9 cellular contexts compared by ENCODE assay signal in the genomic region with DNA sequence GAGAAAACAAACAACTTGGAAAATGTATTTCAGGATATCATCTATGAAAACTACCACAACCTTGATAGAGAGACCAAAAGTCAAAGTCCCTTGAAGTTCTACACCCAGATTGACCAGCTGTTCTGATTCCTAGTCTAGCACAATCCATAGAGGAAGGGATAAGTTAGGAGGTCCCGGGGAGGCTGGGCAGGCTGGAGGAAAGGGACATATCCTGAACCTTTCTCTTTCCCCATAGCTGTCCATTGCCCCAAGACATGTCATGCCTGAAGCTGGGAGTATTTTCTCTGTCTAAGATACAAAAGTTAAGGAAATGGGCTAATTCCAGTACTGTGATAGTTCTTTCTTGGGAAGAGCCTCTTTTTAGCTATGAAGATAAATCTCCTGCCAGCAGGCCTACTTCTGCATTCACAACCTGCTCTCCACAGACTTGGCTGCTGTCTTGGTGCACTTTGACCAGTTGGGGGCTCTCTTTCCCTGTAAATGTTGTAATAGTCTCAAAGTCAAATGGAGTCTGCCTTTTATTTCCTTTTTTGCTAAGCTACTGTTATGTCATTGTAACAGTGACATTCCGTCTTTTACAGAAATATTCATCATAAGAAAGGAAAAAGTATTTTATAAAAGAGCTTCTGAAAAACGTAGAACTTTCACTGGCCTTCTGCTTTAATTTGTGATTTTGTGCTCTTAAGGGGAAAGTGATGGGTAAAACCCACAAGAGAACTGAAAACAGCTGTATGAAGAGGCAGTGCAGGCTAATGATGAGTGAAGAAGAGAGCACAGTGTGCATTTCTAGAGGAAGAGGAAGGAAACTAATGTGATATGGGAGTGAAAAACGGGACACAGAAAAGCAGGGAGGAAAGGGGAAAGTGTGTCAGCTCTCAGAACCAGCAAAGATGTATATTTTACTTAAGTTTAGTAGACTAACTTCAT. TPM values are rescaled to one million over a fixed set of nuclear protein-coding genes. Genes with fewer than 3 reads are reported as not detected.
A peak's percentile ranks its signal among the peaks of the same experiment; 100 is the strongest.
DNase-seq lines count a peak whose midpoint lies in the region; ATAC-seq, FAIRE-seq and TF ChIP-seq lines count a peak whose summit lies in the region.
"Not testable (repeated sequence)": the region's sequence is repeated elsewhere in the genome, so short reads cannot be mapped to it uniquely, and the experiment has no call there.
"Had no signal": no experiment of that assay in that cellular context is flagged by ENCODE, and none has a peak within 500 bp of the region (broad histone marks: within the 10 kb centered on the region; RNA-seq: fewer than 3 reads in every experiment).

No MANE protein-coding gene starts in this region.

- not testable (repeated sequence) for H3K4me1 ChIP-seq in Loucy (ENCODE audit: insufficient read depth, low read length, poor library complexity, severe bottlenecking); keratinocyte (ENCODE audit: control insufficient read depth, extremely low read depth, insufficient read depth, low read length)

- H3K79me2 ChIP-seq in Loucy (ENCODE audit: insufficient read depth, low read length); keratinocyte (ENCODE audit: control insufficient read depth, insufficient read depth, low read length): not testable (repeated sequence)

- not testable (repeated sequence) for H3K9me1 ChIP-seq in keratinocyte (ENCODE audit: control insufficient read depth, extremely low read depth, insufficient read depth, low read length)

- not testable (repeated sequence) for H3K27ac Mint-ChIP-seq in T-helper 2 cell treated with Interferon-gamma antibody and Interleukin-4, amounts not matched to agents 5 μg/mL and 100 μg/mL, for 36 hours
- H3K27ac Mint-ChIP-seq in central memory CD8-positive, alpha-beta T cell (ENCODE audit: low read depth), result peak overlapping the region; percentile 61

- H3K4me3 ChIP-seq in Loucy (ENCODE audit: low read length, poor library complexity, severe bottlenecking); keratinocyte (ENCODE audit: control insufficient read depth in 2 of 3, extremely low read depth in 1 of 3, insufficient read depth in 2 of 3, low read depth in 1 of 3, low read length in 3 of 3): not testable (repeated sequence)

- H3K9me2 ChIP-seq in Loucy (replicated peaks; ENCODE audit: low read depth, low read length), result not testable (repeated sequence)

- H3K9me3 ChIP-seq in Loucy (ENCODE audit: insufficient read depth, low read depth, low read length); keratinocyte (ENCODE audit: control insufficient read depth, low read depth, low read length): not testable (repeated sequence)

- peak overlapping the region; percentile 72 for H2AFZ ChIP-seq in Loucy (ENCODE audit: low read length)
- not testable (repeated sequence) for H2AFZ ChIP-seq in keratinocyte (ENCODE audit: control insufficient read depth, low read length)

- H3F3A ChIP-seq in Loucy (ENCODE audit: low read depth), result not testable (repeated sequence)

- H3K4me1 Mint-ChIP-seq in T-helper 2 cell treated with Interferon-gamma antibody and Interleukin-4, amounts not matched to agents 5 μg/mL and 100 μg/mL, for 36 hours (ENCODE audit: low read depth), result not testable (repeated sequence)
- peaks cover 13% of the 10 kb centered on the region for H3K4me1 Mint-ChIP-seq in central memory CD8-positive, alpha-beta T cell

- FAIRE-seq in G401.6 (lab: Jason Lieb, UNC) (peak; percentile 75), keratinocyte (lab: Jason Lieb, UNC) (peak; percentile 57)

- not testable (repeated sequence) for H3K9me3 Mint-ChIP-seq in T-helper 2 cell treated with Interferon-gamma antibody and Interleukin-4, amounts not matched to agents 5 μg/mL and 100 μg/mL, for 36 hours; central memory CD8-positive, alpha-beta T cell

- H3K36me3 ChIP-seq in Loucy (ENCODE audit: insufficient read depth, low read length); keratinocyte (ENCODE audit: control insufficient read depth in 2 of 2, extremely low read depth in 1 of 2, insufficient read depth in 2 of 2, low read length in 2 of 2): not testable (repeated sequence)

- not testable (repeated sequence) for H3K27me3 ChIP-seq in Loucy (ENCODE audit: insufficient read depth, low read length, poor library complexity, severe bottlenecking)
- H3K27me3 ChIP-seq in keratinocyte (ENCODE audit: control insufficient read depth, extremely low read depth, insufficient read depth, low read length), result peaks cover 17% of the 10 kb centered on the region

- TF ChIP-seq CTCF in Loucy (conservative IDR thresholded peaks at IDR 0.05; ENCODE audit: low read length) (peak; percentile 76), keratinocyte (optimal IDR thresholded peaks at IDR 0.05 in 1 of 3, IDR thresholded peaks at IDR 0.05 in 1 of 3, conservative IDR thresholded peaks at IDR 0.05 in 1 of 3; ENCODE audit: extremely low read depth in 1 of 3, insufficient read depth in 2 of 3, low read length in 3 of 3) (peak; percentile 47 to 55 (median 54))

- H3K27ac ChIP-seq in keratinocyte (ENCODE audit: control insufficient read depth, insufficient read depth, low read length), result not testable (repeated sequence)

- H3K27me3 Mint-ChIP-seq in T-helper 2 cell treated with Interferon-gamma antibody and Interleukin-4, amounts not matched to agents 5 μg/mL and 100 μg/mL, for 36 hours (ENCODE audit: low read depth), result peaks cover 21% of the 10 kb centered on the region
- H3K27me3 Mint-ChIP-seq in central memory CD8-positive, alpha-beta T cell, result not testable (repeated sequence)

- H3K4me2 ChIP-seq in Loucy (ENCODE audit: low read depth, low read length, poor library complexity, severe bottlenecking); keratinocyte (ENCODE audit: control insufficient read depth, extremely low read depth, insufficient read depth, low read depth, low read length): not testable (repeated sequence)

- H4K20me1 ChIP-seq in Loucy (ENCODE audit: insufficient read depth, low read length, poor library complexity, severe bottlenecking); keratinocyte (ENCODE audit: control insufficient read depth, extremely low read depth, insufficient read depth, low read length): not testable (repeated sequence)

- ATAC-seq in GM19463 (IDR thresholded peaks at IDR 0.05; ENCODE audit: unreplicated experiment) (peak; percentile 96), HG02970 (IDR thresholded peaks at IDR 0.05; ENCODE audit: low FRiP score, unreplicated experiment) (peak; percentile 80)
- peak; percentile 78 for ATAC-seq in central memory CD8-positive, alpha-beta T cell (replicated peaks; ENCODE audit: extremely low read depth, poor library complexity, severe bottlenecking)

- H3K9ac ChIP-seq in Loucy (ENCODE audit: low read depth, low read length, poor library complexity, severe bottlenecking); keratinocyte (ENCODE audit: control insufficient read depth, extremely low read depth, insufficient read depth, low read length): not testable (repeated sequence)

- not testable (repeated sequence) for H3K36me3 Mint-ChIP-seq in T-helper 2 cell treated with Interferon-gamma antibody and Interleukin-4, amounts not matched to agents 5 μg/mL and 100 μg/mL, for 36 hours (ENCODE audit: low read depth); central memory CD8-positive, alpha-beta T cell (ENCODE audit: insufficient read depth)

- not testable (repeated sequence) for DNase-seq in T-helper 2 cell treated with Interferon-gamma antibody and Interleukin-4, amounts not matched to agents 5 μg/mL and 100 μg/mL, for 36 hours (ENCODE audit: low spot score); central memory CD8-positive, alpha-beta T cell (ENCODE audit: low spot score in 2 of 2); keratinocyte (ENCODE audit: low read depth, low spot score)
- peak; percentile 13 for DNase-seq in stimulated activated CD4-positive, alpha-beta T cell treated with anti-CD3 and anti-CD28 coated beads, Interleukin-1b, Interleukin-23, amount 100 ng/mL, for 48 hours

- dilution Hi-C loops in keratinocyte (cut with MboI; ENCODE audit: extremely low pct_ligation_motif_present, low sequenced_read_pairs), result not testable (repeated sequence)

- peak overlapping the region; percentile 27 for H3K4me3 Mint-ChIP-seq in T-helper 2 cell treated with Interferon-gamma antibody and Interleukin-4, amounts not matched to agents 5 μg/mL and 100 μg/mL, for 36 hours
- not testable (repeated sequence) for H3K4me3 Mint-ChIP-seq in central memory CD8-positive, alpha-beta T cell

RNA-seq across cellular contexts. Expression of a gene that starts 4.3 kb away (rescaled TPM):
- not detected in 3 replicates for polyA plus RNA-seq in keratinocyte
- polyA plus RNA-seq in keratinocyte (2011; ENCODE audit: low read depth), result not detected
- not detected in 2 replicates for polyA plus RNA-seq in keratinocyte (2011; cell fraction: cytosol; rRNA removed)
- polyA plus RNA-seq in keratinocyte (2011; cell fraction: nucleus; rRNA removed), result not detected in 2 replicates
- polyA plus RNA-seq in keratinocyte (2012; ENCODE audit: low replicate concordance), result not detected in 2 replicates
- not detected in 3 replicates for polyA minus RNA-seq in keratinocyte
- polyA minus RNA-seq in keratinocyte (2011; cell fraction: cytosol; rRNA and poly(A)+ RNA removed), result not detected
- not detected in 2 replicates for polyA minus RNA-seq in keratinocyte (2011; cell fraction: nucleus; rRNA and poly(A)+ RNA removed)
- polyA plus RNA-seq: right cardiac atrium had no signal

RNA-seq across cellular contexts. Expression of a gene that starts 16.6 kb away (rescaled TPM):
- polyA plus RNA-seq in keratinocyte, result not detected in 3 replicates
- not detected for polyA plus RNA-seq in keratinocyte (2011; ENCODE audit: low read depth)
- not detected in 2 replicates for polyA plus RNA-seq in keratinocyte (2011; cell fraction: cytosol; rRNA removed)
- polyA plus RNA-seq in keratinocyte (2011; cell fraction: nucleus; rRNA removed), result not detected in 2 replicates
- polyA plus RNA-seq in keratinocyte (2012; ENCODE audit: low replicate concordance), result not detected in 2 replicates
- polyA minus RNA-seq in keratinocyte, result not detected in 3 replicates
- not detected for polyA minus RNA-seq in keratinocyte (2011; cell fraction: cytosol; rRNA and poly(A)+ RNA removed)
- polyA minus RNA-seq in keratinocyte (2011; cell fraction: nucleus; rRNA and poly(A)+ RNA removed), result not detected in 2 replicates
- polyA plus RNA-seq: right cardiac atrium had no signal

RNA-seq across cellular contexts. Expression of a gene that starts 18.9 kb away (rescaled TPM):
- not detected in 3 replicates for polyA plus RNA-seq in keratinocyte
- polyA plus RNA-seq in keratinocyte (2011; ENCODE audit: low read depth), result not detected
- polyA plus RNA-seq in keratinocyte (2011; cell fraction: cytosol; rRNA removed), result not detected in 2 replicates
- not detected in 2 replicates for polyA plus RNA-seq in keratinocyte (2011; cell fraction: nucleus; rRNA removed)
- polyA plus RNA-seq in keratinocyte (2012; ENCODE audit: low replicate concordance), result not detected in 2 replicates
- polyA minus RNA-seq in keratinocyte, result not detected in 3 replicates
- not detected for polyA minus RNA-seq in keratinocyte (2011; cell fraction: cytosol; rRNA and poly(A)+ RNA removed)
- polyA minus RNA-seq in keratinocyte (2011; cell fraction: nucleus; rRNA and poly(A)+ RNA removed), result not detected in 2 replicates
- polyA plus RNA-seq: right cardiac atrium had no signal

RNA-seq across cellular contexts. Expression of a gene that starts 23.9 kb away (rescaled TPM):
- polyA plus RNA-seq in keratinocyte, result not detected in 3 replicates
- not detected for polyA plus RNA-seq in keratinocyte (2011; ENCODE audit: low read depth)
- polyA plus RNA-seq in keratinocyte (2011; cell fraction: cytosol; rRNA removed), result not detected in 2 replicates
- polyA plus RNA-seq in keratinocyte (2011; cell fraction: nucleus; rRNA removed), result not detected in 2 replicates
- polyA plus RNA-seq in keratinocyte (2012; ENCODE audit: low replicate concordance), result not detected in 2 replicates
- polyA minus RNA-seq in keratinocyte, result not detected in 3 replicates
- not detected for polyA minus RNA-seq in keratinocyte (2011; cell fraction: cytosol; rRNA and poly(A)+ RNA removed)
- not detected in 2 replicates for polyA minus RNA-seq in keratinocyte (2011; cell fraction: nucleus; rRNA and poly(A)+ RNA removed)
- polyA plus RNA-seq: right cardiac atrium had no signal

RNA-seq across cellular contexts. Expression of a gene that starts 34.0 kb away (rescaled TPM):
- not detected in 3 replicates for polyA plus RNA-seq in keratinocyte
- polyA plus RNA-seq in keratinocyte (2011; ENCODE audit: low read depth), result not detected
- not detected in 2 replicates for polyA plus RNA-seq in keratinocyte (2011; cell fraction: cytosol; rRNA removed)
- not detected in 2 replicates for polyA plus RNA-seq in keratinocyte (2011; cell fraction: nucleus; rRNA removed)
- not detected in 2 replicates for polyA plus RNA-seq in keratinocyte (2012; ENCODE audit: low replicate concordance)
- polyA minus RNA-seq in keratinocyte, result not detected in 3 replicates
- polyA minus RNA-seq in keratinocyte (2011; cell fraction: cytosol; rRNA and poly(A)+ RNA removed), result not detected
- not detected in 2 replicates for polyA minus RNA-seq in keratinocyte (2011; cell fraction: nucleus; rRNA and poly(A)+ RNA removed)
- polyA plus RNA-seq: right cardiac atrium had no signal
